Comparison of ENCODE assay signal across 31 cellular contexts in the genomic region with DNA sequence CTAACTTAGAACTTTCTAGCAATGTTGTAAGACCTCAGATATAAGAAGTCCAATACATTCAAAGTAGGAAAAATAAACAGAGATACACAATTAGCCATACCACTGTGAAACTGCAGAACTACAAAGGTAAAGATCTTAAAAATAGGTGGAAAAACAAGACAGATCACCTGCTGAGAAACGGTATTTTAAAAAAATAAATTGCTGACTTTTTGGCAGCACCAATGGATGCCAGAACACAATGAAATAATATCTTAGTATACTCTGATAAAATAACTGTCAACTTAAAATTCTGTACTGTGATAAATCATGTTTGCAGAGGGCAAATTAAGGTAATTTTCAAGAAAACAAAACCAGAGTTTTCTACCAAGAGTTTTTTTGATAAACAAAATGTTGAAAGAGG.
"Had no signal": no experiment of that assay in that cellular context is flagged by ENCODE, and none has a peak within 500 bp of the region (broad histone marks: within the 10 kb centered on the region; RNA-seq: fewer than 3 reads in every experiment).

No MANE protein-coding gene starts in this region.

- H3K27me3 ChIP-seq: ascending aorta had no signal

- H3K4me3 ChIP-seq: ascending aorta had no signal

- H3K27ac ChIP-seq: ascending aorta, VCaP had no signal

- DNase-seq: activated B cell treated with CpG ODN at 0.5 μM for 24 hours; activated CD4-positive, alpha-beta memory T cell treated with anti-CD3 and anti-CD28 coated beads for 36 hours; activated CD4-positive, alpha-beta T cell treated with anti-CD3 and anti-CD28 coated beads for 4 hours; activated CD4-positive, alpha-beta T cell treated with anti-CD3 and anti-CD28 coated beads, Interleukin-2, amount 10 ng/mL, durations not matched to agents 24 days and 14 days; activated CD4-positive, alpha-beta T cell treated with anti-CD3 and anti-CD28 coated beads, Interleukin-2, amount 50 U/mL, for 1 hour; activated CD4-positive, alpha-beta T cell treated with anti-CD3 and anti-CD28 coated beads, Interleukin-2, amount 50 U/mL, for 4 hours; activated CD4-positive, CD25-positive, alpha-beta regulatory T cell treated with anti-CD3 and anti-CD28 coated beads, Interleukin-2, amount 50 U/mL, for 72 hours; activated CD8-positive, alpha-beta memory T cell treated with anti-CD3 and anti-CD28 coated beads, Interleukin-2, amount 50 U/mL, for 4 hours; activated CD8-positive, alpha-beta T cell treated with anti-CD3 and anti-CD28 coated beads for 36 hours; activated effector memory CD4-positive, alpha-beta T cell treated with Interleukin-2 at 50 U/mL for 16 hours; activated gamma-delta T cell; activated naive CD4-positive, alpha-beta T cell treated with anti-CD3 and anti-CD28 coated beads, Interleukin-2, amount 10 ng/mL, durations not matched to agents 7 days and 5 days; activated naive CD4-positive, alpha-beta T cell treated with Interleukin-2 at 50 U/mL for 16 hours; activated naive CD8-positive, alpha-beta T cell treated with anti-CD3 and anti-CD28 coated beads, Interleukin-2, amount 10 ng/mL, durations not matched to agents 7 days and 5 days; activated naive CD8-positive, alpha-beta T cell treated with anti-CD3 and anti-CD28 coated beads, Interleukin-2, amount 50 U/mL, for 24 hours; activated T-cell treated with anti-CD3 and anti-CD28 coated beads for 4 hours; activated T-cell treated with anti-CD3 and anti-CD28 coated beads, Interleukin-2, amount 50 U/mL, for 24 hours; activated T-cell treated with anti-CD3 and anti-CD28 coated beads, Interleukin-2, amount 50 U/mL, for 48 hours; amygdala; anterior cingulate cortex; central memory CD4-positive, alpha-beta T cell; T-helper 2 cell; T-helper 9 cell had no signal

- H3K27ac Mint-ChIP-seq: activated B cell treated with CpG ODN at 0.5 μM for 24 hours; activated CD4-positive, alpha-beta memory T cell treated with anti-CD3 and anti-CD28 coated beads for 36 hours; activated CD4-positive, alpha-beta T cell treated with anti-CD3 and anti-CD28 coated beads, Interleukin-2, amount 10 ng/mL, durations not matched to agents 24 days and 14 days; activated CD8-positive, alpha-beta T cell treated with anti-CD3 and anti-CD28 coated beads for 36 hours; activated naive CD4-positive, alpha-beta T cell treated with anti-CD3 and anti-CD28 coated beads, Interleukin-2, amount 10 ng/mL, durations not matched to agents 7 days and 5 days; activated naive CD4-positive, alpha-beta T cell treated with anti-CD3 and anti-CD28 coated beads, Interleukin-2, amount 50 U/mL, for 24 hours; activated naive CD8-positive, alpha-beta T cell; activated naive CD8-positive, alpha-beta T cell treated with anti-CD3 and anti-CD28 coated beads, Interleukin-2, amount 10 ng/mL, durations not matched to agents 7 days and 5 days; activated naive CD8-positive, alpha-beta T cell treated with anti-CD3 and anti-CD28 coated beads, Interleukin-2, amount 50 U/mL, for 24 hours; activated T-cell treated with anti-CD3 and anti-CD28 coated beads, Interleukin-2, amount 50 U/mL, for 24 hours; activated T-helper 2 cell treated with anti-CD3 and anti-CD28 coated beads, Interferon-gamma antibody, Interleukin-2, Interleukin-4, amounts not matched to agents 10 μg/mL and 5 μg/mL and 100 μg/mL, durations not matched to agents 14 hours and 24 hours and 36 hours; brain; T-helper 1 cell treated with Interleukin-12 subunit alpha and Interleukin-12 subunit beta and Interleukin-4 antibody, amounts not matched to agents 30 μg/mL and 1 μg/mL, for 36 hours; T-helper 2 cell treated with Interferon-gamma antibody and Interleukin-4, amounts not matched to agents 5 μg/mL and 100 μg/mL, for 36 hours had no signal

- ATAC-seq: activated CD8-positive, alpha-beta T cell treated with anti-CD3 and anti-CD28 coated beads for 36 hours; activated naive CD8-positive, alpha-beta T cell treated with anti-CD3 and anti-CD28 coated beads, Interleukin-2, amount 50 U/mL, for 24 hours had no signal

- H3K4me1 Mint-ChIP-seq: activated B cell treated with CpG ODN at 0.5 μM for 24 hours; activated CD4-positive, alpha-beta T cell treated with anti-CD3 and anti-CD28 coated beads, Interleukin-2, amount 10 ng/mL, durations not matched to agents 24 days and 14 days; activated naive CD4-positive, alpha-beta T cell treated with anti-CD3 and anti-CD28 coated beads, Interleukin-2, amount 10 ng/mL, durations not matched to agents 7 days and 5 days; activated naive CD4-positive, alpha-beta T cell treated with anti-CD3 and anti-CD28 coated beads, Interleukin-2, amount 50 U/mL, for 24 hours; activated naive CD8-positive, alpha-beta T cell treated with anti-CD3 and anti-CD28 coated beads, Interleukin-2, amount 10 ng/mL, durations not matched to agents 7 days and 5 days; activated naive CD8-positive, alpha-beta T cell treated with anti-CD3 and anti-CD28 coated beads, Interleukin-2, amount 50 U/mL, for 24 hours had no signal

- H3K36me3 ChIP-seq: ascending aorta had no signal

- H3K36me3 Mint-ChIP-seq: activated CD4-positive, alpha-beta memory T cell treated with anti-CD3 and anti-CD28 coated beads for 36 hours; activated naive CD4-positive, alpha-beta T cell treated with anti-CD3 and anti-CD28 coated beads, Interleukin-2, amount 10 ng/mL, durations not matched to agents 7 days and 5 days; activated naive CD4-positive, alpha-beta T cell treated with anti-CD3 and anti-CD28 coated beads, Interleukin-2, amount 50 U/mL, for 24 hours; activated naive CD8-positive, alpha-beta T cell; activated naive CD8-positive, alpha-beta T cell treated with anti-CD3 and anti-CD28 coated beads, Interleukin-2, amount 10 ng/mL, durations not matched to agents 7 days and 5 days; brain had no signal

- H3K4me3 Mint-ChIP-seq: activated B cell treated with CpG ODN at 0.5 μM for 24 hours; activated CD4-positive, alpha-beta memory T cell treated with anti-CD3 and anti-CD28 coated beads for 36 hours; activated CD4-positive, alpha-beta T cell treated with anti-CD3 and anti-CD28 coated beads, Interleukin-2, amount 10 ng/mL, durations not matched to agents 24 days and 14 days; activated CD8-positive, alpha-beta T cell treated with anti-CD3 and anti-CD28 coated beads for 36 hours; activated naive CD4-positive, alpha-beta T cell treated with anti-CD3 and anti-CD28 coated beads, Interleukin-2, amount 10 ng/mL, durations not matched to agents 7 days and 5 days; activated naive CD4-positive, alpha-beta T cell treated with anti-CD3 and anti-CD28 coated beads, Interleukin-2, amount 50 U/mL, for 24 hours; activated naive CD8-positive, alpha-beta T cell; activated naive CD8-positive, alpha-beta T cell treated with anti-CD3 and anti-CD28 coated beads, Interleukin-2, amount 10 ng/mL, durations not matched to agents 7 days and 5 days; activated naive CD8-positive, alpha-beta T cell treated with anti-CD3 and anti-CD28 coated beads, Interleukin-2, amount 50 U/mL, for 24 hours; activated T-cell treated with anti-CD3 and anti-CD28 coated beads, Interleukin-2, amount 50 U/mL, for 24 hours; brain; T-helper 1 cell treated with Interleukin-12 subunit alpha and Interleukin-12 subunit beta and Interleukin-4 antibody, amounts not matched to agents 30 μg/mL and 1 μg/mL, for 36 hours; T-helper 2 cell treated with Interferon-gamma antibody and Interleukin-4, amounts not matched to agents 5 μg/mL and 100 μg/mL, for 36 hours had no signal

- H3K9me3 ChIP-seq: ascending aorta had no signal

- H3K4me1 ChIP-seq: ascending aorta had no signal

- H3K27me3 Mint-ChIP-seq: activated B cell treated with CpG ODN at 0.5 μM for 24 hours; activated CD4-positive, alpha-beta memory T cell treated with anti-CD3 and anti-CD28 coated beads for 36 hours; activated CD4-positive, alpha-beta T cell treated with anti-CD3 and anti-CD28 coated beads, Interleukin-2, amount 10 ng/mL, durations not matched to agents 24 days and 14 days; activated CD8-positive, alpha-beta T cell treated with anti-CD3 and anti-CD28 coated beads for 36 hours; activated naive CD4-positive, alpha-beta T cell treated with anti-CD3 and anti-CD28 coated beads, Interleukin-2, amount 10 ng/mL, durations not matched to agents 7 days and 5 days; activated naive CD8-positive, alpha-beta T cell; activated naive CD8-positive, alpha-beta T cell treated with anti-CD3 and anti-CD28 coated beads, Interleukin-2, amount 10 ng/mL, durations not matched to agents 7 days and 5 days; activated naive CD8-positive, alpha-beta T cell treated with anti-CD3 and anti-CD28 coated beads, Interleukin-2, amount 50 U/mL, for 24 hours; activated T-cell treated with anti-CD3 and anti-CD28 coated beads, Interleukin-2, amount 50 U/mL, for 24 hours; brain had no signal

- H3K9me3 Mint-ChIP-seq: activated CD4-positive, alpha-beta memory T cell treated with anti-CD3 and anti-CD28 coated beads for 36 hours; activated CD4-positive, alpha-beta T cell treated with anti-CD3 and anti-CD28 coated beads, Interleukin-2, amount 10 ng/mL, durations not matched to agents 24 days and 14 days; activated CD8-positive, alpha-beta T cell treated with anti-CD3 and anti-CD28 coated beads for 36 hours; activated naive CD4-positive, alpha-beta T cell treated with anti-CD3 and anti-CD28 coated beads, Interleukin-2, amount 10 ng/mL, durations not matched to agents 7 days and 5 days; activated naive CD8-positive, alpha-beta T cell treated with anti-CD3 and anti-CD28 coated beads, Interleukin-2, amount 10 ng/mL, durations not matched to agents 7 days and 5 days; activated T-cell treated with anti-CD3 and anti-CD28 coated beads, Interleukin-2, amount 50 U/mL, for 24 hours; activated T-helper 2 cell treated with anti-CD3 and anti-CD28 coated beads, Interferon-gamma antibody, Interleukin-2, Interleukin-4, amounts not matched to agents 10 μg/mL and 5 μg/mL and 100 μg/mL, durations not matched to agents 14 hours and 24 hours and 36 hours; brain; T-helper 1 cell treated with Interleukin-12 subunit alpha and Interleukin-12 subunit beta and Interleukin-4 antibody, amounts not matched to agents 30 μg/mL and 1 μg/mL, for 36 hours; T-helper 2 cell treated with Interferon-gamma antibody and Interleukin-4, amounts not matched to agents 5 μg/mL and 100 μg/mL, for 36 hours had no signal
